Comparison of ENCODE assay signal across 8 cellular contexts in genomic region chr6:122609881-122610689, GRCh38. TPM values are rescaled to one million over a fixed set of nuclear protein-coding genes. Genes with fewer than 3 reads are reported as not detected.
DNase-seq lines count a peak whose midpoint lies in the region; ATAC-seq and TF ChIP-seq lines count a peak whose summit lies in the region.

Gene PKIB (plus strand): TSS chr6:122610405. CDS start chr6:122717795, 107,390 bp downstream.

- H3K27me3 Mint-ChIP-seq in CD8-positive, alpha-beta memory T cell = peaks cover 18 to 39% of the 10 kb centered on the region in 2 donors

- CTCF ChIA-PET in CD8-positive, alpha-beta memory T cell (lab: Charles Lee) = no interaction called here

- TF ChIP-seq POLR2A in erythroblast (IDR thresholded peaks at IDR 0.05; ENCODE audit: low read length) = no peak

- H3K27me3 ChIP-seq in CD8-positive, alpha-beta memory T cell (ENCODE audit: insufficient read depth, low read length, poor library complexity, severe bottlenecking) = peaks cover 14% of the 10 kb centered on the region

- peaks cover 12% of the 10 kb centered on the region for H3K4me1 ChIP-seq in CD8-positive, alpha-beta memory T cell (ENCODE audit: insufficient read depth, low read length)

- peak; percentile 94 for ATAC-seq in GM19463 (IDR thresholded peaks at IDR 0.05; ENCODE audit: unreplicated experiment)
- ATAC-seq in HG03520 (IDR thresholded peaks at IDR 0.05; ENCODE audit: unreplicated experiment) = peak; percentile 92

- H3K9me3 ChIP-seq in CD8-positive, alpha-beta memory T cell (ENCODE audit: low read length) = no peaks in the 10 kb centered on the region

- no peaks in the 10 kb centered on the region for H3K36me3 Mint-ChIP-seq in CD8-positive, alpha-beta memory T cell

- no peaks in the 10 kb centered on the region for H3K36me3 ChIP-seq in CD8-positive, alpha-beta memory T cell (ENCODE audit: insufficient read depth, low read length)

- H3K4me1 Mint-ChIP-seq in CD8-positive, alpha-beta memory T cell = peaks cover 9 to 22% (median 12%) of the 10 kb centered on the region in 3 donors

- no peak within 1 kb of the TSS for H3K27ac ChIP-seq in CD8-positive, alpha-beta memory T cell (ENCODE audit: low read depth, low read length)

- peak in 4 of 5 donors; percentile 1 to 48 (median 27) for DNase-seq in CD8-positive, alpha-beta memory T cell
- peak; percentile 97 for DNase-seq in NCI-H69 (lab: John Stamatoyannopoulos, UW)
- DNase-seq in activated CD8-positive, alpha-beta memory T cell treated with anti-CD3 and anti-CD28 coated beads, Interleukin-2, amount 50 U/mL, for 4 hours = peak; percentile 29
- peak; percentile 55 to 57 for DNase-seq in erythroblast (lab: John Stamatoyannopoulos, UW)
- DNase-seq in midbrain (lab: John Stamatoyannopoulos, UW) = peak; percentile 64
- DNase-seq in stimulated activated naive CD4-positive, alpha-beta T cell (lab: John Stamatoyannopoulos, UW) = peak; percentile 2 to 41 (median 8)

- H3K4me3 Mint-ChIP-seq in CD8-positive, alpha-beta memory T cell = peak within 1 kb of the TSS; percentile 79 to 91 (median 86)

- peak within 1 kb of the TSS in 5 of 8 donors; percentile 8 to 86 (median 53) for H3K27ac Mint-ChIP-seq in CD8-positive, alpha-beta memory T cell

- peaks cover 0 to 6% (median 2%) of the 10 kb centered on the region in 5 donors for H3K9me3 Mint-ChIP-seq in CD8-positive, alpha-beta memory T cell

- POLR2A ChIA-PET in CD8-positive, alpha-beta memory T cell (lab: Charles Lee) = no interaction called here

- peak within 1 kb of the TSS; percentile 53 for H3K4me3 ChIP-seq in CD8-positive, alpha-beta memory T cell (ENCODE audit: low read length)

RNA-seq across cellular contexts. Expression of gene PKIB, which starts in this region (rescaled TPM):
- total RNA-seq in CD8-positive, alpha-beta memory T cell = under 1 TPM in 1 of 2 experiments, not detected in 1; 0.26 TPM
- polyA plus RNA-seq in CD8-positive, alpha-beta memory T cell = 0.98 TPM

Comparison
In these comparisons a context has a peak if more than half of its experiments do, and no peak if none do; other contexts are left out.
1. Peak in DNase-seq and H3K4me3 ChIP-seq in CD8-positive, alpha-beta memory T cell; RNA of the gene not detected or under 1 TPM.
2. DNase-seq: peak in every context shown above with its lines; median percentile 97 in NCI-H69; 64 in midbrain; 56 in erythroblast; 29 in activated CD8-positive, alpha-beta memory T cell treated with anti-CD3 and anti-CD28 coated beads, Interleukin-2, amount 50 U/mL, for 4 hours; 27 in CD8-positive, alpha-beta memory T cell; 8 in stimulated activated naive CD4-positive, alpha-beta T cell.